Comparison of ENCODE assay signal across 1 cellular context in genomic region chr10:67837519-67838314, GRCh38.
TF ChIP-seq lines count a peak whose summit lies in the region.

Gene DNAJC12 (minus strand): TSS chr10:67838188. CDS start chr10:67838011, 177 bp downstream.

TF ChIP-seq in K562, 482 proteins besides CTCF, POLR2A, EP300 and RAD21 (continued from another document and continues in another):
- TF ChIP-seq JUND (IDR thresholded peaks at IDR 0.05; ENCODE audit: borderline replicate concordance, low read depth, low read length) (peak; percentile 49; the same call in 1 of the 2 replicates), JUND (tag; IDR thresholded peaks at IDR 0.05; ENCODE audit: borderline replicate concordance, low read depth, low read length) (no peak), NR0B1 (IDR thresholded peaks at IDR 0.05; ENCODE audit: partially characterized antibody) (no peak), ZNF146 (CRISPR knock-in tag; IDR thresholded peaks at IDR 0.05; ENCODE audit: unreplicated experiment) (no peak), MCM5 (IDR thresholded peaks at IDR 0.05; ENCODE audit: low read depth) (no peak), ZNF197 (CRISPR knock-in tag; IDR thresholded peaks at IDR 0.05; ENCODE audit: low read depth) (no peak), KLF10 (CRISPR knock-in tag; IDR thresholded peaks at IDR 0.05) (no peak), JUN (IDR thresholded peaks at IDR 0.05; ENCODE audit: borderline replicate concordance, low read depth, low read length) (peak; percentile 47; the same call in 1 of the 2 replicates), JUN (CRISPR knock-in tag; IDR thresholded peaks at IDR 0.05; ENCODE audit: borderline replicate concordance) (no peak), ARID3B (CRISPR knock-in tag; IDR thresholded peaks at IDR 0.05; ENCODE audit: borderline replicate concordance) (no peak), ZNF766 (CRISPR knock-in tag; conservative IDR thresholded peaks at IDR 0.05) (no peak), SRSF9 (IDR thresholded peaks at IDR 0.05; ENCODE audit: borderline replicate concordance, low read depth, low read length) (no peak), SMARCA4 (IDR thresholded peaks at IDR 0.05) (peak; percentile 34; the same call in 1 of the 2 replicates), POLR3A (IDR thresholded peaks at IDR 0.05; ENCODE audit: borderline replicate concordance, extremely low read depth, insufficient read depth, insufficient read length) (no peak), ZNF431 (CRISPR knock-in tag; IDR thresholded peaks at IDR 0.05) (no peak), HNRNPL (IDR thresholded peaks at IDR 0.05; ENCODE audit: low read depth, low read length) (no peak), RBM14 (IDR thresholded peaks at IDR 0.05; ENCODE audit: borderline replicate concordance, insufficient read depth, low read depth, low read length) (no peak), ZNF639 (CRISPR knock-in tag; conservative IDR thresholded peaks at IDR 0.05 in 1 of 2, IDR thresholded peaks at IDR 0.05 in 1 of 2) (no peak; a peak in 1 of 4 replicates), HES1 (IDR thresholded peaks at IDR 0.05; ENCODE audit: low read depth) (no peak), ZNF551 (CRISPR knock-in tag; IDR thresholded peaks at IDR 0.05) (no peak), ZNF436 (CRISPR knock-in tag; IDR thresholded peaks at IDR 0.05) (no peak), FOXA3 (CRISPR knock-in tag; conservative IDR thresholded peaks at IDR 0.05 in 1 of 2, IDR thresholded peaks at IDR 0.05 in 1 of 2) (peak in 1 of 2 experiments; percentile 41; a peak in 1 of 4 replicates), HMG20A (CRISPR knock-in tag; conservative IDR thresholded peaks at IDR 0.05) (no peak), PTTG1 (tag; IDR thresholded peaks at IDR 0.05; ENCODE audit: low read depth) (no peak), TARDBP (IDR thresholded peaks at IDR 0.05) (no peak), RBM17 (IDR thresholded peaks at IDR 0.05; ENCODE audit: borderline replicate concordance, low read depth, low read length) (no peak), GABPB2 (CRISPR knock-in tag; conservative IDR thresholded peaks at IDR 0.05) (no peak), POLR2AphosphoS2 (IDR thresholded peaks at IDR 0.05; ENCODE audit: low read length) (no peak), GABPA (tag; conservative IDR thresholded peaks at IDR 0.05; ENCODE audit: low read depth) (0 out of 2 replicates have a peak, but pooled peaks have one; percentile 31), MITF (IDR thresholded peaks at IDR 0.05) (no peak), POLR2AphosphoS5 (IDR thresholded peaks at IDR 0.05; ENCODE audit: control insufficient read depth, insufficient read depth, low read depth, low read length) (no peak), ZFP30 (CRISPR knock-in tag; IDR thresholded peaks at IDR 0.05; ENCODE audit: borderline replicate concordance) (no peak), PHTF2 (CRISPR knock-in tag; IDR thresholded peaks at IDR 0.05) (no peak), SMARCB1 (IDR thresholded peaks at IDR 0.05; ENCODE audit: insufficient read length, low read depth) (no peak), ZNF76 (CRISPR knock-in tag; IDR thresholded peaks at IDR 0.05; ENCODE audit: borderline replicate concordance) (no peak), SP2 (IDR thresholded peaks at IDR 0.05; ENCODE audit: extremely low read depth, low read depth, low read length, poor library complexity, severe bottlenecking) (no peak), RNF2 (IDR thresholded peaks at IDR 0.05) (no peak), ZSCAN32 (CRISPR knock-in tag; IDR thresholded peaks at IDR 0.05) (no peak), KAT8 (IDR thresholded peaks at IDR 0.05; ENCODE audit: low read depth) (no peak), IRF2 (CRISPR knock-in tag; IDR thresholded peaks at IDR 0.05) (no peak), CEBPG (CRISPR knock-in tag; IDR thresholded peaks at IDR 0.05) (no peak), CEBPG (tag; conservative IDR thresholded peaks at IDR 0.05 in 1 of 2, IDR thresholded peaks at IDR 0.05 in 1 of 2) (peak; percentile 3 to 71; a peak in 3 of 4 replicates), ZNF143 (CRISPR knock-in tag; IDR thresholded peaks at IDR 0.05) (peak; percentile 73), ZNF384 (IDR thresholded peaks at IDR 0.05; ENCODE audit: low read depth, low read length) (no peak), CREBBP (IDR thresholded peaks at IDR 0.05; ENCODE audit: low read depth, low read length) (no peak), NR2F6 (CRISPR knock-in tag; IDR thresholded peaks at IDR 0.05) (no peak), NUFIP1 (IDR thresholded peaks at IDR 0.05; ENCODE audit: partially characterized antibody) (no peak), ARNT (IDR thresholded peaks at IDR 0.05) (peak in 1 of 2 experiments; percentile 54; a peak in 1 of 4 replicates), RBM22 (IDR thresholded peaks at IDR 0.05; ENCODE audit: low read depth, low read length, poor library complexity, severe bottlenecking) (no peak), YBX1 (IDR thresholded peaks at IDR 0.05) (no peak), JUNB (CRISPR knock-in tag; conservative IDR thresholded peaks at IDR 0.05) (no peak), ZNF407 (IDR thresholded peaks at IDR 0.05; ENCODE audit: low read depth) (no peak)
- TF ChIP-seq, protein P1, sequence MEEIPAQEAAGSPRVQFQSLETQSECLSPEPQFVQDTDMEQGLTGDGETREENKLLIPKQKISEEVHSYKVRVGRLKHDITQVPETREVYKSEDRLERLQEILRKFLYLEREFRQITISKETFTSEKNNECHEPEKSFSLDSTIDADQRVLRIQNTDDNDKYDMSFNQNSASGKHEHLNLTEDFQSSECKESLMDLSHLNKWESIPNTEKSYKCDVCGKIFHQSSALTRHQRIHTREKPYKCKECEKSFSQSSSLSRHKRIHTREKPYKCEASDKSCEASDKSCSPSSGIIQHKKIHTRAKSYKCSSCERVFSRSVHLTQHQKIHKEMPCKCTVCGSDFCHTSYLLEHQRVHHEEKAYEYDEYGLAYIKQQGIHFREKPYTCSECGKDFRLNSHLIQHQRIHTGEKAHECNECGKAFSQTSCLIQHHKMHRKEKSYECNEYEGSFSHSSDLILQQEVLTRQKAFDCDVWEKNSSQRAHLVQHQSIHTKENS (CRISPR knock-in tag; IDR thresholded peaks at IDR 0.05), result no peak
- TF ChIP-seq, protein P2, sequence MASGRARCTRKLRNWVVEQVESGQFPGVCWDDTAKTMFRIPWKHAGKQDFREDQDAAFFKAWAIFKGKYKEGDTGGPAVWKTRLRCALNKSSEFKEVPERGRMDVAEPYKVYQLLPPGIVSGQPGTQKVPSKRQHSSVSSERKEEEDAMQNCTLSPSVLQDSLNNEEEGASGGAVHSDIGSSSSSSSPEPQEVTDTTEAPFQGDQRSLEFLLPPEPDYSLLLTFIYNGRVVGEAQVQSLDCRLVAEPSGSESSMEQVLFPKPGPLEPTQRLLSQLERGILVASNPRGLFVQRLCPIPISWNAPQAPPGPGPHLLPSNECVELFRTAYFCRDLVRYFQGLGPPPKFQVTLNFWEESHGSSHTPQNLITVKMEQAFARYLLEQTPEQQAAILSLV (tag; IDR thresholded peaks at IDR 0.05), result no peak
